In the genomic region with DNA sequence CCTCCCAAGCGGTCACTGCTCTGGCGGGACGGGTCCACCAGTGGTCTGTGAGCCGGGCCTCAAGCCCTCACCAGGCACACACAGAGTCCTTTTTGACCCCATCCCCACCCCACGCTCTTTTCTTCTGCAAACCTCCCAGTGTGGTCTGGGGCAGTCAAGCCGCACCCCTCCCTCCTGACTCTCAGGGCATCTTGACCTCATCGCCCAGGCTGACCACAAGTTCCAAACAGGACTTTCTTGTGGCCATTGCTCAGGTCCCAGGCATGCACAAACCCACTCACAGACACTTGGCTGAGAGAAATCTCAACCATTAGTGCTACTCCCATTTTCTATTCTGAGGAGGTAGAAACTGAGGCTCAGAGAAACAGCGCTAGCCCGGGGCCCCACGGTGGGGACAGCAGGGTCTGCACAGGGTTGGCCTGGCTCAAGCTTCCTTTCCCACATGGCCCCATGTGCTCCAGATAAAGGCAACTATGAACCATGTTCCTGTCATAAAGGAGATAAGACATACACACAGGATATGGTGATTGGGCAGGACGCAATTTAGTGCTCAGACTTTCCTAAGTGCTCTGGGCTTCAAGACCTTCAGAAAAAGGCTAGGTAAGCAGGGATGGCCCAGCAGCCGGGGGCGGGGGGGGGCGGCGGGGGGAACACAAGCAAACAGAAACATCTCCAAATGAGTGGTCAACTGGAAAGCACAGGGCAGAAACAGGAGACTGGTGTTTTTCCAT, we compare ENCODE assay signal across 10 cellular contexts.
A peak's percentile ranks its signal among the peaks of the same experiment; 100 is the strongest.
DNase-seq lines count a peak whose midpoint lies in the region; ATAC-seq and TF ChIP-seq lines count a peak whose summit lies in the region.
"Had no signal": no experiment of that assay in that cellular context is flagged by ENCODE, and none has a peak within 500 bp of the region (broad histone marks: within the 10 kb centered on the region; RNA-seq: fewer than 3 reads in every experiment).

No MANE protein-coding gene starts in this region.

- H3K4me1 Mint-ChIP-seq in CD4-positive, CD25-positive, alpha-beta regulatory T cell: peaks cover 0 to 40% (median 22%) of the 10 kb centered on the region in 4 donors
- peaks cover 30 to 38% of the 10 kb centered on the region in 2 donors for H3K4me1 Mint-ChIP-seq in effector memory CD8-positive, alpha-beta T cell (ENCODE audit: low read depth in 2 of 2)
- H3K4me1 Mint-ChIP-seq in naive thymus-derived CD8-positive, alpha-beta T cell: peaks cover 37 to 67% (median 60%) of the 10 kb centered on the region in 4 donors

- TF ChIP-seq CTCF in Peyer's patch (IDR thresholded peaks at IDR 0.05): no peak

- H3K27ac Mint-ChIP-seq in CD4-positive, CD25-positive, alpha-beta regulatory T cell: peak overlapping the region in 2 of 3 donors; percentile 78 to 83
- H3K27ac Mint-ChIP-seq in effector memory CD8-positive, alpha-beta T cell: peak overlapping the region; percentile 68 to 79
- H3K27ac Mint-ChIP-seq in naive thymus-derived CD8-positive, alpha-beta T cell: peak overlapping the region in 8 of 10 donors; percentile 5 to 90 (median 63)

- H3K4me3 Mint-ChIP-seq in CD4-positive, CD25-positive, alpha-beta regulatory T cell: no peak overlapping the region
- H3K4me3 Mint-ChIP-seq in effector memory CD8-positive, alpha-beta T cell: no peak overlapping the region
- peak overlapping the region in 4 of 10 donors; percentile 6 to 37 (median 28) for H3K4me3 Mint-ChIP-seq in naive thymus-derived CD8-positive, alpha-beta T cell
- H3K4me3 Mint-ChIP-seq: activated T-cell treated with anti-CD3 and anti-CD28 coated beads, Interleukin-2, amount 50 U/mL, for 4 hours had no signal

- H3K4me1 ChIP-seq in CD4-positive, CD25-positive, alpha-beta regulatory T cell (ENCODE audit: control insufficient read depth, insufficient read depth, low read length, poor library complexity, severe bottlenecking): peaks cover 6% of the 10 kb centered on the region
- peaks cover 21 to 95% (median 35%) of the 10 kb centered on the region in 4 donors for H3K4me1 ChIP-seq in Peyer's patch

- no peaks in the 10 kb centered on the region for H3K27me3 ChIP-seq in CD4-positive, CD25-positive, alpha-beta regulatory T cell (ENCODE audit: control insufficient read depth, insufficient read depth, low read length)
- H3K27me3 ChIP-seq in Peyer's patch: no peaks in the 10 kb centered on the region

- H3K36me3 Mint-ChIP-seq in CD4-positive, CD25-positive, alpha-beta regulatory T cell: no peaks in the 10 kb centered on the region
- peaks cover 7% of the 10 kb centered on the region for H3K36me3 Mint-ChIP-seq in effector memory CD8-positive, alpha-beta T cell (ENCODE audit: insufficient read depth)
- peaks cover 0 to 10% (median 6%) of the 10 kb centered on the region in 3 donors for H3K36me3 Mint-ChIP-seq in naive thymus-derived CD8-positive, alpha-beta T cell

- H3K27me3 Mint-ChIP-seq in CD4-positive, CD25-positive, alpha-beta regulatory T cell: no peaks in the 10 kb centered on the region
- H3K27me3 Mint-ChIP-seq in effector memory CD8-positive, alpha-beta T cell: no peaks in the 10 kb centered on the region
- no peaks in the 10 kb centered on the region for H3K27me3 Mint-ChIP-seq in naive thymus-derived CD8-positive, alpha-beta T cell

- ATAC-seq in CD4-positive, CD25-positive, alpha-beta regulatory T cell (ENCODE audit: low read depth in 2 of 2): no peak
- ATAC-seq in effector memory CD8-positive, alpha-beta T cell (replicated peaks): no peak
- ATAC-seq in naive thymus-derived CD8-positive, alpha-beta T cell: no peak
- ATAC-seq: activated T-cell treated with anti-CD3 and anti-CD28 coated beads, Interleukin-2, amount 50 U/mL, for 4 hours had no signal

- POLR2A ChIA-PET in naive thymus-derived CD8-positive, alpha-beta T cell (lab: Charles Lee): interaction anchor here (0.6 kb wide), 1 partner anchor 14 kb away, joined by 3 read pairs; no protein-coding TSS in a partner anchor

- peak in 1 of 2 donors; percentile 38 for TF ChIP-seq POLR2A in Peyer's patch (IDR thresholded peaks at IDR 0.05)

- no peaks in the 10 kb centered on the region for H3K9me3 ChIP-seq in CD4-positive, CD25-positive, alpha-beta regulatory T cell (ENCODE audit: control insufficient read depth in 2 of 2, low read length in 2 of 2)
- H3K9me3 ChIP-seq in Peyer's patch: no peaks in the 10 kb centered on the region

- DNase-seq in CD4-positive, CD25-positive, alpha-beta regulatory T cell: no peak
- no peak for DNase-seq in Peyer's patch
- DNase-seq in effector memory CD8-positive, alpha-beta T cell: no peak
- DNase-seq in naive thymus-derived CD8-positive, alpha-beta T cell: no peak
- DNase-seq in putamen (ENCODE audit: low spot score): no peak
- DNase-seq in NCI-H1105 (lab: John Stamatoyannopoulos, UW): no peak
- no peak for DNase-seq in activated effector memory CD4-positive, alpha-beta T cell treated with anti-CD3 and anti-CD28 coated beads, Interleukin-2, amount 50 U/mL, for 16 hours
- no peak for DNase-seq in NCI-H1930 (lab: John Stamatoyannopoulos, UW)
- DNase-seq: activated T-cell treated with anti-CD3 and anti-CD28 coated beads, Interleukin-2, amount 50 U/mL, for 4 hours; stimulated activated CD4-positive, alpha-beta T cell treated with anti-CD3 and anti-CD28 coated beads, Interleukin-4, amount 100 ng/mL, for 4 hours had no signal

- no peaks in the 10 kb centered on the region for H3K9me3 Mint-ChIP-seq in CD4-positive, CD25-positive, alpha-beta regulatory T cell
- no peaks in the 10 kb centered on the region for H3K9me3 Mint-ChIP-seq in effector memory CD8-positive, alpha-beta T cell
- no peaks in the 10 kb centered on the region for H3K9me3 Mint-ChIP-seq in naive thymus-derived CD8-positive, alpha-beta T cell
- H3K9me3 Mint-ChIP-seq: activated T-cell treated with anti-CD3 and anti-CD28 coated beads, Interleukin-2, amount 50 U/mL, for 4 hours had no signal

- H3K27ac ChIP-seq in CD4-positive, CD25-positive, alpha-beta regulatory T cell (ENCODE audit: insufficient read depth, low read length, poor library complexity, severe bottlenecking): no peak overlapping the region
- H3K27ac ChIP-seq in Peyer's patch: peak overlapping the region; percentile 75 to 96 (median 84)

- H3K36me3 ChIP-seq in CD4-positive, CD25-positive, alpha-beta regulatory T cell (ENCODE audit: control insufficient read depth, insufficient read depth, low read length): peaks cover 3% of the 10 kb centered on the region
- H3K36me3 ChIP-seq in Peyer's patch: peaks cover 0 to 4% (median 0%) of the 10 kb centered on the region in 3 donors

- no peak overlapping the region for H3K4me3 ChIP-seq in CD4-positive, CD25-positive, alpha-beta regulatory T cell (ENCODE audit: low read depth, low read length)
- H3K4me3 ChIP-seq in Peyer's patch: no peak overlapping the region
